Comparison of ENCODE assay signal across 1 cellular context in the genomic region with DNA sequence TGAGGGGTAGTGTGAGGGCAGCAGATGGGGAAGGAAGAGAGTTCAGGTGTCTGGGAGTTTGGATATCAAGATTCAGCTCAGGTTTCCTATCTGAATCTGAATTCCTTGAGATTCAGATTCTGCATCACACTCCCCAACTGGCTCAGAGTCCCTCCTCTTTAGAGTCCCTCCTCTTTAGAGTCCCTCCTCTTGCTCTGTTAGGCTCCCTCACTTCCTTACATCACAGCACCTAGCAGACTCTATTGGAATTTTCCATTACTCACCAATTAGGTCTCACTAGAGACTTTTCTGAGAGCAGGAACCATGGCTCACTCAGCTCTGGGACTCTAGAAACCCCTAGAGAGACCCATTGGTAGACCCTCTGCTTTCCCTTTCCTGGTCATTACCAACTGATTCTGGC.
TF ChIP-seq lines count a peak whose summit lies in the region.

No MANE protein-coding gene starts in this region.

TF ChIP-seq in GM12878, 131 proteins besides CTCF, POLR2A, EP300 and RAD21:
- no peak for TF ChIP-seq MYC (IDR thresholded peaks at IDR 0.05; ENCODE audit: insufficient read depth, insufficient read length, insufficient replicate concordance, low read length, severe bottlenecking)
- TF ChIP-seq SREBF1 (IDR thresholded peaks at IDR 0.05; ENCODE audit: low read length): no peak
- no peak for TF ChIP-seq CREB1 (IDR thresholded peaks at IDR 0.05; ENCODE audit: low read depth)
- TF ChIP-seq, protein P1, sequence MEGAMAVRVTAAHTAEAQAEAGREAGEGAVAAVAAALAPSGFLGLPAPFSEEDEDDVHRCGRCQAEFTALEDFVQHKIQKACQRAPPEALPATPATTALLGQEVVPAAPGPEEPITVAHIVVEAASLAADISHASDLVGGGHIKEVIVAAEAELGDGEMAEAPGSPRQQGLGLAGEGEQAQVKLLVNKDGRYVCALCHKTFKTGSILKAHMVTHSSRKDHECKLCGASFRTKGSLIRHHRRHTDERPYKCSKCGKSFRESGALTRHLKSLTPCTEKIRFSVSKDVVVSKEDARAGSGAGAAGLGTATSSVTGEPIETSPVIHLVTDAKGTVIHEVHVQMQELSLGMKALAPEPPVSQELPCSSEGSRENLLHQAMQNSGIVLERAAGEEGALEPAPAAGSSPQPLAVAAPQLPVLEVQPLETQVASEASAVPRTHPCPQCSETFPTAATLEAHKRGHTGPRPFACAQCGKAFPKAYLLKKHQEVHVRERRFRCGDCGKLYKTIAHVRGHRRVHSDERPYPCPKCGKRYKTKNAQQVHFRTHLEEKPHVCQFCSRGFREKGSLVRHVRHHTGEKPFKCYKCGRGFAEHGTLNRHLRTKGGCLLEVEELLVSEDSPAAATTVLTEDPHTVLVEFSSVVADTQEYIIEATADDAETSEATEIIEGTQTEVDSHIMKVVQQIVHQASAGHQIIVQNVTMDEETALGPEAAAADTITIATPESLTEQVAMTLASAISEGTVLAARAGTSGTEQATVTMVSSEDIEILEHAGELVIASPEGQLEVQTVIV (IDR thresholded peaks at IDR 0.05; ENCODE audit: borderline replicate concordance, partially characterized antibody): no peak
- TF ChIP-seq HDAC6 (IDR thresholded peaks at IDR 0.05; ENCODE audit: unreplicated experiment): no peak
- TF ChIP-seq, protein P2, sequence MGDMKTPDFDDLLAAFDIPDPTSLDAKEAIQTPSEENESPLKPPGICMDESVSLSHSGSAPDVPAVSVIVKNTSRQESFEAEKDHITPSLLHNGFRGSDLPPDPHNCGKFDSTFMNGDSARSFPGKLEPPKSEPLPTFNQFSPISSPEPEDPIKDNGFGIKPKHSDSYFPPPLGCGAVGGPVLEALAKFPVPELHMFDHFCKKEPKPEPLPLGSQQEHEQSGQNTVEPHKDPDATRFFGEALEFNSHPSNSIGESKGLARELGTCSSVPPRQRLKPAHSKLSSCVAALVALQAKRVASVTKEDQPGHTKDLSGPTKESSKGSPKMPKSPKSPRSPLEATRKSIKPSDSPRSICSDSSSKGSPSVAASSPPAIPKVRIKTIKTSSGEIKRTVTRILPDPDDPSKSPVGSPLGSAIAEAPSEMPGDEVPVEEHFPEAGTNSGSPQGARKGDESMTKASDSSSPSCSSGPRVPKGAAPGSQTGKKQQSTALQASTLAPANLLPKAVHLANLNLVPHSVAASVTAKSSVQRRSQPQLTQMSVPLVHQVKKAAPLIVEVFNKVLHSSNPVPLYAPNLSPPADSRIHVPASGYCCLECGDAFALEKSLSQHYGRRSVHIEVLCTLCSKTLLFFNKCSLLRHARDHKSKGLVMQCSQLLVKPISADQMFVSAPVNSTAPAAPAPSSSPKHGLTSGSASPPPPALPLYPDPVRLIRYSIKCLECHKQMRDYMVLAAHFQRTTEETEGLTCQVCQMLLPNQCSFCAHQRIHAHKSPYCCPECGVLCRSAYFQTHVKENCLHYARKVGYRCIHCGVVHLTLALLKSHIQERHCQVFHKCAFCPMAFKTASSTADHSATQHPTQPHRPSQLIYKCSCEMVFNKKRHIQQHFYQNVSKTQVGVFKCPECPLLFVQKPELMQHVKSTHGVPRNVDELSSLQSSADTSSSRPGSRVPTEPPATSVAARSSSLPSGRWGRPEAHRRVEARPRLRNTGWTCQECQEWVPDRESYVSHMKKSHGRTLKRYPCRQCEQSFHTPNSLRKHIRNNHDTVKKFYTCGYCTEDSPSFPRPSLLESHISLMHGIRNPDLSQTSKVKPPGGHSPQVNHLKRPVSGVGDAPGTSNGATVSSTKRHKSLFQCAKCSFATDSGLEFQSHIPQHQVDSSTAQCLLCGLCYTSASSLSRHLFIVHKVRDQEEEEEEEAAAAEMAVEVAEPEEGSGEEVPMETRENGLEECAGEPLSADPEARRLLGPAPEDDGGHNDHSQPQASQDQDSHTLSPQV (IDR thresholded peaks at IDR 0.05): no peak
- no peak for TF ChIP-seq TCF12 (IDR thresholded peaks at IDR 0.05; ENCODE audit: low read depth, low read length)
- no peak for TF ChIP-seq IRF4 (IDR thresholded peaks at IDR 0.05; ENCODE audit: low read depth, low read length)
- TF ChIP-seq TBL1XR1 (IDR thresholded peaks at IDR 0.05; ENCODE audit: low read depth, low read length): no peak
- TF ChIP-seq, protein P3, sequence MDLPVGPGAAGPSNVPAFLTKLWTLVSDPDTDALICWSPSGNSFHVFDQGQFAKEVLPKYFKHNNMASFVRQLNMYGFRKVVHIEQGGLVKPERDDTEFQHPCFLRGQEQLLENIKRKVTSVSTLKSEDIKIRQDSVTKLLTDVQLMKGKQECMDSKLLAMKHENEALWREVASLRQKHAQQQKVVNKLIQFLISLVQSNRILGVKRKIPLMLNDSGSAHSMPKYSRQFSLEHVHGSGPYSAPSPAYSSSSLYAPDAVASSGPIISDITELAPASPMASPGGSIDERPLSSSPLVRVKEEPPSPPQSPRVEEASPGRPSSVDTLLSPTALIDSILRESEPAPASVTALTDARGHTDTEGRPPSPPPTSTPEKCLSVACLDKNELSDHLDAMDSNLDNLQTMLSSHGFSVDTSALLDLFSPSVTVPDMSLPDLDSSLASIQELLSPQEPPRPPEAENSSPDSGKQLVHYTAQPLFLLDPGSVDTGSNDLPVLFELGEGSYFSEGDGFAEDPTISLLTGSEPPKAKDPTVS (IDR thresholded peaks at IDR 0.05; ENCODE audit: low read depth, low read length): no peak
- TF ChIP-seq, protein P4, sequence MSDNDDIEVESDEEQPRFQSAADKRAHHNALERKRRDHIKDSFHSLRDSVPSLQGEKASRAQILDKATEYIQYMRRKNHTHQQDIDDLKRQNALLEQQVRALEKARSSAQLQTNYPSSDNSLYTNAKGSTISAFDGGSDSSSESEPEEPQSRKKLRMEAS (IDR thresholded peaks at IDR 0.05; ENCODE audit: low read depth, low read length): no peak
- no peak for TF ChIP-seq KDM1A (IDR thresholded peaks at IDR 0.05; ENCODE audit: borderline replicate concordance)
- no peak for TF ChIP-seq GATAD2B (conservative IDR thresholded peaks at IDR 0.05; ENCODE audit: low read depth)
- TF ChIP-seq, protein P5, sequence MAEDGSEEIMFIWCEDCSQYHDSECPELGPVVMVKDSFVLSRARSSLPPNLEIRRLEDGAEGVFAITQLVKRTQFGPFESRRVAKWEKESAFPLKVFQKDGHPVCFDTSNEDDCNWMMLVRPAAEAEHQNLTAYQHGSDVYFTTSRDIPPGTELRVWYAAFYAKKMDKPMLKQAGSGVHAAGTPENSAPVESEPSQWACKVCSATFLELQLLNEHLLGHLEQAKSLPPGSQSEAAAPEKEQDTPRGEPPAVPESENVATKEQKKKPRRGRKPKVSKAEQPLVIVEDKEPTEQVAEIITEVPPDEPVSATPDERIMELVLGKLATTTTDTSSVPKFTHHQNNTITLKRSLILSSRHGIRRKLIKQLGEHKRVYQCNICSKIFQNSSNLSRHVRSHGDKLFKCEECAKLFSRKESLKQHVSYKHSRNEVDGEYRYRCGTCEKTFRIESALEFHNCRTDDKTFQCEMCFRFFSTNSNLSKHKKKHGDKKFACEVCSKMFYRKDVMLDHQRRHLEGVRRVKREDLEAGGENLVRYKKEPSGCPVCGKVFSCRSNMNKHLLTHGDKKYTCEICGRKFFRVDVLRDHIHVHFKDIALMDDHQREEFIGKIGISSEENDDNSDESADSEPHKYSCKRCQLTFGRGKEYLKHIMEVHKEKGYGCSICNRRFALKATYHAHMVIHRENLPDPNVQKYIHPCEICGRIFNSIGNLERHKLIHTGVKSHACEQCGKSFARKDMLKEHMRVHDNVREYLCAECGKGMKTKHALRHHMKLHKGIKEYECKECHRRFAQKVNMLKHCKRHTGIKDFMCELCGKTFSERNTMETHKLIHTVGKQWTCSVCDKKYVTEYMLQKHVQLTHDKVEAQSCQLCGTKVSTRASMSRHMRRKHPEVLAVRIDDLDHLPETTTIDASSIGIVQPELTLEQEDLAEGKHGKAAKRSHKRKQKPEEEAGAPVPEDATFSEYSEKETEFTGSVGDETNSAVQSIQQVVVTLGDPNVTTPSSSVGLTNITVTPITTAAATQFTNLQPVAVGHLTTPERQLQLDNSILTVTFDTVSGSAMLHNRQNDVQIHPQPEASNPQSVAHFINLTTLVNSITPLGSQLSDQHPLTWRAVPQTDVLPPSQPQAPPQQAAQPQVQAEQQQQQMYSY (CRISPR knock-in tag; IDR thresholded peaks at IDR 0.05): no peak
- no peak for TF ChIP-seq RCOR1 (conservative IDR thresholded peaks at IDR 0.05; ENCODE audit: low read depth, low read length)
- TF ChIP-seq MYB (IDR thresholded peaks at IDR 0.05; ENCODE audit: borderline replicate concordance, low read depth, low read length): no peak
- no peak for TF ChIP-seq ZNF24 (IDR thresholded peaks at IDR 0.05)
